Comparison of ENCODE assay signal across 15 cellular contexts in the genomic region with DNA sequence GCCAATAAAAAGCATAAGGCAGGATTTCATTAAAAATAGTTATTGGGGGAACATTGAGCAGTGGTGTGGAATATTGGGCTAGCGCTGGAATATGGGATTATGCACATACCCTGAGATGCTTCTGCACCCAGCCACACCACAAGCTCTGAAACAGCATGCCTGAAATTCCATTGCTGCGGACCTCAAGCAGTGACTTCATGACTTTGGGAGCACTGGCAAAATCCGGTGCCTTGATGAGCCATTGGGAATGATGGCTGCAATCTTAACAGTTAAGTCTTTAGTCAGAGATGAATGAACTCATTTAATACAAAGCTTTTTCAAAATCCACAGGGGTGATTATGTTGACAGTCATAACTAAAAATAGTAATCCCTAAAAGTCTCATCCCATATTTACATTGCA.
"Had no signal": no experiment of that assay in that cellular context is flagged by ENCODE, and none has a peak within 500 bp of the region (broad histone marks: within the 10 kb centered on the region; RNA-seq: fewer than 3 reads in every experiment).

No MANE protein-coding gene starts in this region.

- H3K9me3 ChIP-seq: ovary, thoracic aorta had no signal

- H3K9ac ChIP-seq: neural progenitor cell had no signal

- H3K4me1 ChIP-seq: heart right ventricle, neural progenitor cell had no signal

- DNase-seq: activated CD4-positive, alpha-beta T cell treated with anti-CD3 and anti-CD28 coated beads, Interleukin-2, amount 50 U/mL, for 1 hour; activated naive CD4-positive, alpha-beta T cell; activated naive CD8-positive, alpha-beta T cell treated with anti-CD3 and anti-CD28 coated beads, Interleukin-2, amount 10 ng/mL, durations not matched to agents 7 days and 5 days; effector memory CD4-positive, alpha-beta T cell; foreskin melanocyte; heart right ventricle; midbrain; naive B cell; ovary; stimulated activated CD4-positive, alpha-beta T cell treated with anti-CD3 and anti-CD28 coated beads, Interleukin-12 subunit alpha, Interleukin-12 subunit beta, amount 100 ng/mL, for 4 hours; stimulated activated CD4-positive, alpha-beta T cell treated with anti-CD3 and anti-CD28 coated beads, Interleukin-2, amount 100 ng/mL, for 24 hours had no signal

- FAIRE-seq: islet of Langerhans had no signal

- H2AFZ ChIP-seq: neural progenitor cell had no signal

- H3K27me3 ChIP-seq: heart right ventricle, neural progenitor cell, ovary had no signal

- H3K4me3 ChIP-seq: heart right ventricle, lung, neural progenitor cell, ovary, thoracic aorta had no signal

- H3K36me3 ChIP-seq: heart right ventricle, neural progenitor cell, ovary, thoracic aorta had no signal

- H3K4me2 ChIP-seq: neural progenitor cell had no signal

- H3K27ac ChIP-seq: heart right ventricle, neural progenitor cell, ovary, thoracic aorta had no signal
